1 cellular context compared by ENCODE assay signal in the genomic region with DNA sequence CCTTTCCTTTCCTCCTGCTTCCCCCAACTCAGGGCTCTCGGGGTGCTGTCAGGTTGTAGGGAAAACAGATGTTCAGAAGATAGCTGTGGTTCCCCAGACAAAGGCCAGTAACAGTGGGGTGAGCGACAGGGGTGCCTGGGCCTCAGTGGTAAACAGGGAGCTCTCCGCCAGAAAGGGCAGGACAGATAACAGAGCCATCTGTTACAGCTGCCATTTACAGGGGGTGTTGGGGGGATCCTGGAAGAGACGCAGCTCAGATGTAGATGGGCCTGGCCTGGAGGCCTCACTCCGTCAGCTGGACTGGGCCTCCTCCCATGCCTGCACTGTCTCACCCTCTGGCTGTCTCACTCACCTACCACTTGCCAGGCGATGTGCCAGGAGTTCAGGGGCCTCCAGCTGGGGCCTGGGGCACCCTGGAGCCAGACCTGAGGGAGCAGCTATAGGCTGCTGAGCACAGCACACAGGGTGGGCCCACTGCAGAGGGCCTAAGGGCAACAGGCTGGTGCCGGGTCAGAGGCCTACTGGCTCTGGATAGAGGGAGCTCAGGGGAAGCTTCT.
TF ChIP-seq lines count a peak whose summit lies in the region.

No MANE protein-coding gene starts in this region.

TF ChIP-seq in IMR-90, 13 proteins besides CTCF, POLR2A, EP300 and RAD21:
- TF ChIP-seq, protein P1, sequence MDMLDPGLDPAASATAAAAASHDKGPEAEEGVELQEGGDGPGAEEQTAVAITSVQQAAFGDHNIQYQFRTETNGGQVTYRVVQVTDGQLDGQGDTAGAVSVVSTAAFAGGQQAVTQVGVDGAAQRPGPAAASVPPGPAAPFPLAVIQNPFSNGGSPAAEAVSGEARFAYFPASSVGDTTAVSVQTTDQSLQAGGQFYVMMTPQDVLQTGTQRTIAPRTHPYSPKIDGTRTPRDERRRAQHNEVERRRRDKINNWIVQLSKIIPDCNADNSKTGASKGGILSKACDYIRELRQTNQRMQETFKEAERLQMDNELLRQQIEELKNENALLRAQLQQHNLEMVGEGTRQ (IDR thresholded peaks at IDR 0.05; ENCODE audit: low read depth, low read length): no peak
- no peak for TF ChIP-seq NFE2L2 (IDR thresholded peaks at IDR 0.05; ENCODE audit: low read depth, low read length)
- no peak for TF ChIP-seq RFX5 (IDR thresholded peaks at IDR 0.05; ENCODE audit: low read depth, low read length)
- TF ChIP-seq FOS (IDR thresholded peaks at IDR 0.05; ENCODE audit: low read depth, low read length): no peak
- TF ChIP-seq BHLHE40 (IDR thresholded peaks at IDR 0.05; ENCODE audit: low read depth, low read length): no peak
TF ChIP-seq in IMR-90: peak in this region for 0.
